Comparison of ENCODE assay signal across 35 cellular contexts in genomic region chr12:98561846-98562245, GRCh38.
"Had no signal": no experiment of that assay in that cellular context is flagged by ENCODE, and none has a peak within 500 bp of the region (broad histone marks: within the 10 kb centered on the region; RNA-seq: fewer than 3 reads in every experiment).

No MANE protein-coding gene starts in this region.

- H3K4me2 ChIP-seq: KMS-11 had no signal

- H3K27me3 ChIP-seq: MG63 had no signal

- H3K27ac ChIP-seq: KMS-11 had no signal

- H3K9ac ChIP-seq: KMS-11 had no signal

- DNase-seq: Karpas-422, Kasumi-1, KG1, MG63, MM.1S, MV-4-11, NCI-H1048, NCI-H1092, NCI-H1092 treated with DMSO at 0.1 percent for 48 hours, NCI-H1105, NCI-H1105 treated with DMSO at 0.1 percent for 48 hours, NCI-H1417, NCI-H1417 treated with DMSO at 0.1 percent for 48 hours, NCI-H1436, NCI-H1436 treated with DMSO at 0.1 percent for 48 hours, NCI-H146, NCI-H1694, NCI-H1694 treated with DMSO at 0.1 percent for 48 hours, NCI-H187, NCI-H187 treated with DMSO at 0.1 percent for 48 hours, NCI-H1930, NCI-H2029, NCI-H2029 treated with DMSO at 0.1 percent for 48 hours, NCI-H2081, NCI-H2081 treated with DMSO at 0.1 percent for 48 hours, NCI-H2107, NCI-H2171, NCI-H2171 treated with DMSO at 0.1 percent for 48 hours, NCI-H2227 treated with DMSO at 0.1 percent for 48 hours, NCI-H226, NCI-H345, NCI-H446, NCI-H446 treated with DMSO at 0.1 percent for 48 hours, NCI-H510A had no signal

- H3K9me3 ChIP-seq: MG63 had no signal

- H3K4me3 ChIP-seq: MG63 had no signal

- H3K36me3 ChIP-seq: MG63 had no signal
